1 cellular context compared by ENCODE assay signal in the genomic region with DNA sequence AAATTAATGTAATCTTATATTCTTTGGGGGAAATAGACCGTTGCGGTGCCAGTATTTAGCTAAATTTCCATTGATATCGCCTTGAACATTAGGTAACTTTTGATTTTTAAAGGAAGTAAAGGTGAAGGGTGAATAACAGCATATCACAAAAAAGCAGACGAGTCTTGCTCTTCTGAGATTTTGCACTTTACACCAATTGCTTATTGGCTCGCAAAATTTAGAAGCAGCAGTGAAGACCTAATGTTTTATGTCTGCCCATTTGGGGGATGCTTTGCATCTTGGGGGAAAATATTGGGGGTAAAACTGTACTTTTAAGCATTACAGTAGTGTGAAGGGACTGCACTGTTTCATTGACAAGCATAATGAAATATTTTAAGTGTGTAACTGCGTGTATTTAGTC.
A peak's percentile ranks its signal among the peaks of the same experiment; 100 is the strongest.
TF ChIP-seq lines count a peak whose summit lies in the region.

No MANE protein-coding gene starts in this region.

TF ChIP-seq in HepG2, 621 proteins besides CTCF, POLR2A, EP300 and RAD21 (continued from another document):
- TF ChIP-seq, protein P1, sequence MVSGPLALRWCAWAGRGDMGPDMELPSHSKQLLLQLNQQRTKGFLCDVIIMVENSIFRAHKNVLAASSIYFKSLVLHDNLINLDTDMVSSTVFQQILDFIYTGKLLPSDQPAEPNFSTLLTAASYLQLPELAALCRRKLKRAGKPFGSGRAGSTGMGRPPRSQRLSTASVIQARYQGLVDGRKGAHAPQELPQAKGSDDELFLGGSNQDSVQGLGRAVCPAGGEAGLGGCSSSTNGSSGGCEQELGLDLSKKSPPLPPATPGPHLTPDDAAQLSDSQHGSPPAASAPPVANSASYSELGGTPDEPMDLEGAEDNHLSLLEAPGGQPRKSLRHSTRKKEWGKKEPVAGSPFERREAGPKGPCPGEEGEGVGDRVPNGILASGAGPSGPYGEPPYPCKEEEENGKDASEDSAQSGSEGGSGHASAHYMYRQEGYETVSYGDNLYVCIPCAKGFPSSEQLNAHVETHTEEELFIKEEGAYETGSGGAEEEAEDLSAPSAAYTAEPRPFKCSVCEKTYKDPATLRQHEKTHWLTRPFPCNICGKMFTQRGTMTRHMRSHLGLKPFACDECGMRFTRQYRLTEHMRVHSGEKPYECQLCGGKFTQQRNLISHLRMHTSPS (CRISPR knock-in tag; IDR thresholded peaks at IDR 0.05; ENCODE audit: low read depth): no peak
- TF ChIP-seq, protein P2, sequence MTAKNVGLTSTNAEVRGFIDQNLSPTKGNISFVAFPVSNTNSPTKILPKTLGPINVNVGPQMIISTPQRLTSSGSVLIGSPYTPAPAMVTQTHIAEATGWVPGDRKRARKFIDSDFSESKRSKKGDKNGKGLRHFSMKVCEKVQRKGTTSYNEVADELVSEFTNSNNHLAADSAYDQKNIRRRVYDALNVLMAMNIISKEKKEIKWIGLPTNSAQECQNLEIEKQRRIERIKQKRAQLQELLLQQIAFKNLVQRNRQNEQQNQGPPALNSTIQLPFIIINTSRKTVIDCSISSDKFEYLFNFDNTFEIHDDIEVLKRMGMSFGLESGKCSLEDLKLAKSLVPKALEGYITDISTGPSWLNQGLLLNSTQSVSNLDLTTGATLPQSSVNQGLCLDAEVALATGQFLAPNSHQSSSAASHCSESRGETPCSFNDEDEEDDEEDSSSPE (CRISPR knock-in tag; IDR thresholded peaks at IDR 0.05): 0 out of 2 replicates have a peak, but pooled peaks have one; percentile 11
